8 cellular contexts compared by ENCODE assay signal in genomic region chr7:129122751-129123516, GRCh38. TPM values are rescaled to one million over a fixed set of nuclear protein-coding genes. Genes with fewer than 3 reads are reported as not detected.
DNase-seq lines count a peak whose midpoint lies in the region; ATAC-seq and TF ChIP-seq lines count a peak whose summit lies in the region.

No MANE protein-coding gene starts in this region.

- DNase-seq in KBM-7, result peak; percentile 86
- no peak for DNase-seq in germinal center (ENCODE audit: low spot score)
- DNase-seq in NCI-H2029 treated with DMSO at 0.1 percent for 48 hours (lab: John Stamatoyannopoulos, UW), result no peak
- DNase-seq in OCI-M2 (lab: John Stamatoyannopoulos, UW; ENCODE audit: unreplicated experiment), result no peak
- no peak for DNase-seq in prostate gland (ENCODE audit: low spot score)

- intact Hi-C loops in dendritic cell treated with granulocyte-macrophage colony-stimulating factor and Interleukin-4, amounts not matched to agents 40 ng/mL and 50 ng/mL, for 4 days (cut with micrococcal nuclease), result no loop called here
- intact Hi-C loops in prostate gland (cut with DNase I), result no loop called here

- no peak overlapping the region for H3K27ac ChIP-seq in prostate gland

- ATAC-seq in GM18499 (IDR thresholded peaks at IDR 0.05; ENCODE audit: insufficient read depth, unreplicated experiment) (peak; percentile 51), GM21529 (IDR thresholded peaks at IDR 0.05; ENCODE audit: unreplicated experiment) (peak; percentile 68)

- H3K36me3 ChIP-seq in prostate gland, result no peaks in the 10 kb centered on the region

- H3K27me3 Mint-ChIP-seq in dendritic cell treated with granulocyte-macrophage colony-stimulating factor and Interleukin-4, amounts not matched to agents 40 ng/mL and 50 ng/mL, for 4 days, result peaks cover 6% of the 10 kb centered on the region

- H3K36me3 Mint-ChIP-seq in dendritic cell treated with granulocyte-macrophage colony-stimulating factor and Interleukin-4, amounts not matched to agents 40 ng/mL and 50 ng/mL, for 4 days (ENCODE audit: low read depth), result peaks cover 14% of the 10 kb centered on the region

- no peak overlapping the region for H3K4me3 ChIP-seq in prostate gland

- H3K4me1 Mint-ChIP-seq in dendritic cell treated with granulocyte-macrophage colony-stimulating factor and Interleukin-4, amounts not matched to agents 40 ng/mL and 50 ng/mL, for 4 days (ENCODE audit: low read depth), result peaks cover 43% of the 10 kb centered on the region

- TF ChIP-seq CTCF in prostate gland (IDR thresholded peaks at IDR 0.05), result no peak

- no peaks in the 10 kb centered on the region for H3K27me3 ChIP-seq in prostate gland (replicated peaks; ENCODE audit: insufficient read depth)

- peak overlapping the region; percentile 54 for H3K4me3 Mint-ChIP-seq in dendritic cell treated with granulocyte-macrophage colony-stimulating factor and Interleukin-4, amounts not matched to agents 40 ng/mL and 50 ng/mL, for 4 days

- no peaks in the 10 kb centered on the region for H3K4me1 ChIP-seq in prostate gland (replicated peaks)

- in situ Hi-C loops in KBM-7 (cut with MboI; ENCODE audit: low pct_unique_long_range_greater_than_20kb, low sequenced_read_pairs), result no loop called here

- H3K27ac Mint-ChIP-seq in dendritic cell treated with granulocyte-macrophage colony-stimulating factor and Interleukin-4, amounts not matched to agents 40 ng/mL and 50 ng/mL, for 4 days, result peak overlapping the region; percentile 83

- TF ChIP-seq POLR2A in prostate gland (IDR thresholded peaks at IDR 0.05), result no peak

- H3K9me3 Mint-ChIP-seq in dendritic cell treated with granulocyte-macrophage colony-stimulating factor and Interleukin-4, amounts not matched to agents 40 ng/mL and 50 ng/mL, for 4 days, result peaks cover 16% of the 10 kb centered on the region

- H3K9me3 ChIP-seq in prostate gland, result no peaks in the 10 kb centered on the region

- WGBS in prostate gland, result 81% methylated on average over 4 of the region's 4 CpGs

RNA-seq across cellular contexts. Expression of gene TSPAN33, which starts 21.6 kb away (rescaled TPM):
- 10 to 100 TPM in 1 of 2 donors, 1 to 10 TPM in 1; 8.4 to 47.7 TPM for total RNA-seq in prostate gland
